10 cellular contexts compared by ENCODE assay signal in the genomic region with DNA sequence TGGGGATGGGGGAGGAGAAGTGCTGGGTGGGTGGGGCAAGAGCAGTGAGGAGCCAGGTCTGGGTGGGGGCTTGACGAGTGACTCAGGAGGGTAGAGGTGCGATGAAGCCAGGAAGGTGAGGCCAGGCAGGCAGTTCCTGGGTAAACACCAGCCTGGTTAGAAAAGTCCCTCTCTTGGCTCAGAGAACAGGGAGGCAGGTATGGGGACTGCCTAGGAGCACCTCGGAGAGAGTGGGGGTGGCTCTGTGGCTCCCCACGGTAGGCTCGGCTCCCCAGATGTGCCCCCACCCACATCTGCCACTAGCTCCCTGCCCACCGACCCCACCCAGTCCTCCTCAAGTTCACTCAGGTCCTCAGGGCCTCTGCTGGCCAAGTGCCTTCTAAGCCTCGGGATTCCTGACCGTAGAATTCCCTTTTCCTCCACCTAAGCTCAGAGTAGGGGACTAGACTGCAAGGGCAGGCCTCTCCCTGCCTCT.
DNase-seq lines count a peak whose midpoint lies in the region; ATAC-seq and TF ChIP-seq lines count a peak whose summit lies in the region.
"Had no signal": no experiment of that assay in that cellular context is flagged by ENCODE, and none has a peak within 500 bp of the region (broad histone marks: within the 10 kb centered on the region; RNA-seq: fewer than 3 reads in every experiment).

No MANE protein-coding gene starts in this region.

- H3K9me3 ChIP-seq in duodenal mucosa (ENCODE audit: control insufficient read depth in 1 of 2, low read length in 2 of 2): no peaks in the 10 kb centered on the region
- H3K9me3 ChIP-seq in muscle layer of duodenum (ENCODE audit: control insufficient read depth in 1 of 2, low read length in 2 of 2): no peaks in the 10 kb centered on the region

- H2AFZ ChIP-seq in ACC112 (ENCODE audit: low read length, unreplicated experiment): no peak overlapping the region

- peak overlapping the region; percentile 78 to 89 for H3K9ac ChIP-seq in duodenal mucosa (ENCODE audit: low read depth in 1 of 2, low read length in 2 of 2)

- H3K27me3 ChIP-seq in ACC112 (ENCODE audit: insufficient read depth, low read length) (no peaks in the 10 kb centered on the region), duodenal mucosa (ENCODE audit: control insufficient read depth in 1 of 2, insufficient read depth in 2 of 2, low read length in 2 of 2) (no peaks in the 10 kb centered on the region), muscle layer of duodenum (ENCODE audit: low read depth, low read length) (no peaks in the 10 kb centered on the region)

- peak overlapping the region; percentile 99 for H3K27ac ChIP-seq in ACC112 (ENCODE audit: low read depth, low read length)
- peak overlapping the region; percentile 40 for H3K27ac ChIP-seq in duodenal mucosa (ENCODE audit: low read depth, low read length)
- H3K27ac ChIP-seq in muscle layer of duodenum (ENCODE audit: low read length): peak overlapping the region; percentile 93

- H3K4me3 ChIP-seq in ACC112 (ENCODE audit: low read depth, low read length): peak overlapping the region; percentile 86
- H3K4me3 ChIP-seq in LNCaP clone FGC (ENCODE audit: low read depth, low read length): peak overlapping the region; percentile 56
- H3K4me3 ChIP-seq in duodenal mucosa (ENCODE audit: low read depth in 1 of 2, low read length in 2 of 2): peak overlapping the region; percentile 79 to 86
- peak overlapping the region; percentile 65 to 87 for H3K4me3 ChIP-seq in muscle layer of duodenum (ENCODE audit: low read depth in 1 of 2, low read length in 2 of 2)

- DNase-seq in LNCaP clone FGC (ENCODE audit: low read depth) (no peak), GF-D8 (lab: John Stamatoyannopoulos, UW) (no peak), NK-92 (lab: John Stamatoyannopoulos, UW; ENCODE audit: unreplicated experiment) (no peak)
- DNase-seq: activated CD4-positive, alpha-beta T cell treated with anti-CD3 and anti-CD28 coated beads, Interleukin-2, amount 50 U/mL, for 4 hours had no signal

- no peak for ATAC-seq in HG03342 (IDR thresholded peaks at IDR 0.05; ENCODE audit: unreplicated experiment)
- no peak for ATAC-seq in HG03108 (IDR thresholded peaks at IDR 0.05; ENCODE audit: unreplicated experiment)
- ATAC-seq: sciatic nerve had no signal

- H3K79me2 ChIP-seq in ACC112 (ENCODE audit: control insufficient read depth, insufficient read depth, low read length, unreplicated experiment): peaks cover 41% of the 10 kb centered on the region

- H3K36me3 ChIP-seq in ACC112 (ENCODE audit: insufficient read depth, low read length): no peaks in the 10 kb centered on the region
- no peaks in the 10 kb centered on the region for H3K36me3 ChIP-seq in duodenal mucosa (ENCODE audit: control insufficient read depth in 1 of 2, insufficient read depth in 2 of 2, low read length in 2 of 2)
- H3K36me3 ChIP-seq in muscle layer of duodenum (ENCODE audit: control insufficient read depth in 1 of 2, insufficient read depth in 2 of 2, low read length in 2 of 2): peaks cover 0 to 4% of the 10 kb centered on the region in 2 donors

- no peak for TF ChIP-seq CTCF in LNCaP clone FGC (IDR thresholded peaks at IDR 0.05; ENCODE audit: control insufficient read depth, extremely low read depth, insufficient read depth)

- peaks cover 67% of the 10 kb centered on the region for H3K4me1 ChIP-seq in ACC112 (ENCODE audit: control insufficient read depth, insufficient read depth, low read length, unreplicated experiment)
- peaks cover 48 to 53% of the 10 kb centered on the region in 2 donors for H3K4me1 ChIP-seq in duodenal mucosa (ENCODE audit: control insufficient read depth in 1 of 2, insufficient read depth in 2 of 2, low read length in 2 of 2)
- H3K4me1 ChIP-seq in muscle layer of duodenum (ENCODE audit: control insufficient read depth in 1 of 2, insufficient read depth in 2 of 2, low read length in 2 of 2): peaks cover 31 to 50% of the 10 kb centered on the region in 2 donors

Comparison
In these comparisons a context has a peak if more than half of its experiments do, and no peak if none do; other contexts are left out.
1. H3K27ac ChIP-seq: peak in every context shown above with its lines; median percentile 99 in ACC112; 93 in muscle layer of duodenum; 40 in duodenal mucosa.